ENCODE assay signal across 9 cellular contexts in the genomic region with DNA sequence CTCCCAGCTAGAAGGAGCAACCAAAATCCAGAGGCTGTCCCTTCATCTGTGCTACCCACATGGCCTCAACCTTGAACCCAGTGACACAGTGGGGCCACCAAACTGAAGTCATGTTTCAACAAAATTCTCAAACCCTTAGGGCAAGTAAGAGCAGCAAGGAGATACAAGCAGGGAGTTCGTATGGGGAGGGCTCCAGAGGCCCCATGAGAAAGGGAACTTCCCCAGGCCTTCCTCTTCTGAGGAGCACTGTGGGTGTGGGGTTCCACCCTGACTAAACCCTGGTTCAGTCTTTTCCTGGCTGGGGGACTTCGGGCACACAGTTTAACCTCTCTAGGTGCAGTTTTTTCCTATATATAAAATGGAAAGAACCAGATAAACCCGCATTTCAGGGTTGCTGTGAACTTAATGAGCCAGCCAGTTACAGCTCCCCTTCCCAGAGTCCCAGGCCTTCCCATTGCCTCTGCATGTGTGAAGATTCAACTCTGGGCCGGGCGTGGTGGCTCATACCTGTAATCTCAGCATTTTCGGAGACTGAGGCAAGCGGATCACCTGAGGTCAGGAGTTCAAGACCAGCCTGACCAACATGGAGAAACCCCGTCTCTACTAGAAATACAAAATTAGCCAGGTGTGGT. TPM values are rescaled to one million over a fixed set of nuclear protein-coding genes. Genes with fewer than 3 reads are reported as not detected.
DNase-seq lines count a peak whose midpoint lies in the region; ATAC-seq and TF ChIP-seq lines count a peak whose summit lies in the region.
"Had no signal": no experiment of that assay in that cellular context is flagged by ENCODE, and none has a peak within 500 bp of the region (broad histone marks: within the 10 kb centered on the region; RNA-seq: fewer than 3 reads in every experiment).

No MANE protein-coding gene starts in this region.

- H3K27me3 ChIP-seq in colonic mucosa = no peaks in the 10 kb centered on the region

- DNase-seq in GF-D8 (lab: John Stamatoyannopoulos, UW) = peak; percentile 47
- peak; percentile 25 for DNase-seq in RPMI8226
- no peak for DNase-seq in colonic mucosa
- no peak for DNase-seq in sciatic nerve (ENCODE audit: low spot score)
- no peak for DNase-seq in dedifferentiated amniotic fluid mesenchymal stem cell (ENCODE audit: extremely low spot score)
- DNase-seq in GM03348 (ENCODE audit: low spot score) = no peak
- no peak for DNase-seq in kidney tubule cell (ENCODE audit: low spot score)
- DNase-seq in NCI-H2171 (lab: John Stamatoyannopoulos, UW) = no peak
- DNase-seq: T-helper 9 cell had no signal

- H3K9me3 ChIP-seq in colonic mucosa = no peaks in the 10 kb centered on the region

- peak; percentile 61 for ATAC-seq in sciatic nerve

- H3K4me1 ChIP-seq in colonic mucosa = no peaks in the 10 kb centered on the region

- H3K27ac ChIP-seq in colonic mucosa = peak overlapping the region; percentile 35

- no peak overlapping the region for H3K4me3 ChIP-seq in colonic mucosa

- no peaks in the 10 kb centered on the region for H3K36me3 ChIP-seq in colonic mucosa

- peak overlapping the region in 1 of 2 donors; percentile 12 for H3K9ac ChIP-seq in colonic mucosa (ENCODE audit: low read depth in 2 of 2, low read length in 2 of 2)

- TF ChIP-seq CTCF in colonic mucosa (IDR thresholded peaks at IDR 0.05) = no peak

- intact Hi-C loops in colonic mucosa (cut with DNase I) (no loop called here), sciatic nerve (cut with DNase I) (no loop called here)

RNA-seq across cellular contexts. Expression of a gene that starts 8.0 kb away (rescaled TPM):
- total RNA-seq in colonic mucosa (10 to 100 TPM in 1 of 2 donors, 1 to 10 TPM in 1; 6.8 to 12.6 TPM), sciatic nerve (25.7 TPM)

RNA-seq across cellular contexts. Expression of a gene that starts 33.8 kb away (rescaled TPM):
- total RNA-seq in colonic mucosa (10 to 100 TPM; 31.8 to 39.2 TPM), sciatic nerve (32.5 TPM)

RNA-seq across cellular contexts. Expression of a gene that starts 50.0 kb away (rescaled TPM):
- total RNA-seq in colonic mucosa (10 to 100 TPM; 14.3 to 30.7 TPM), sciatic nerve (19.8 TPM)

Comparison
In these comparisons a context has a peak if more than half of its experiments do, and no peak if none do; other contexts are left out.
1. DNase-seq: peak in GF-D8 (single experiment) and RPMI8226 (single experiment); none in colonic mucosa (single experiment), sciatic nerve (single experiment), dedifferentiated amniotic fluid mesenchymal stem cell (single experiment), GM03348 (single experiment), kidney tubule cell (single experiment) and NCI-H2171 (single experiment).